1 cellular context compared by ENCODE assay signal in genomic region chr16:71570143-71570542, GRCh38.
TF ChIP-seq lines count a peak whose summit lies in the region.

No MANE protein-coding gene starts in this region.

TF ChIP-seq in H1, 55 proteins besides CTCF, POLR2A, EP300 and RAD21:
- TF ChIP-seq SP2 (IDR thresholded peaks at IDR 0.05; ENCODE audit: low read length) (no peak), MAFK (IDR thresholded peaks at IDR 0.05; ENCODE audit: low read depth, low read length) (peak; percentile 71; the same call in 1 of the 2 replicates)
TF ChIP-seq in H1: peak in this region for 1.
